In genomic region chr14:35879654-35880249, GRCh38 we compare ENCODE assay signal across 8 cellular contexts. TPM values are rescaled to one million over a fixed set of nuclear protein-coding genes. Genes with fewer than 3 reads are reported as not detected.
A peak's percentile ranks its signal among the peaks of the same experiment; 100 is the strongest.
DNase-seq lines count a peak whose midpoint lies in the region; ATAC-seq and TF ChIP-seq lines count a peak whose summit lies in the region.

No MANE protein-coding gene starts in this region.

- no peaks in the 10 kb centered on the region for H3K4me1 ChIP-seq in CD4-positive, alpha-beta memory T cell (ENCODE audit: insufficient read depth, low read length)
- H3K4me1 ChIP-seq in Panc1 (ENCODE audit: control insufficient read depth, insufficient read depth, low read length): no peaks in the 10 kb centered on the region

- no peak overlapping the region for H3K27ac ChIP-seq in CD4-positive, alpha-beta memory T cell (ENCODE audit: low read depth, low read length)
- no peak overlapping the region for H3K27ac ChIP-seq in Panc1 (ENCODE audit: low read length)
- no peak overlapping the region for H3K27ac ChIP-seq in substantia nigra (ENCODE audit: low read depth, low read length, poor library complexity, severe bottlenecking)

- ATAC-seq in Panc1 (no peak), GM21529 (IDR thresholded peaks at IDR 0.05; ENCODE audit: unreplicated experiment) (no peak)

- intact Hi-C loops in CD4-positive, alpha-beta memory T cell (cut with micrococcal nuclease): loop anchor here (1.0 to 2.0 kb wide), 2 partner anchors 190 to 725 kb away; no protein-coding TSS in a partner anchor
- intact Hi-C loops in Panc1 (cut with micrococcal nuclease; ENCODE audit: unreplicated experiment): loop anchor here (10.0 kb wide), 2 partner anchors 65 to 185 kb away; no protein-coding TSS in a partner anchor

- H3K36me3 Mint-ChIP-seq in CD4-positive, alpha-beta memory T cell: no peaks in the 10 kb centered on the region
- H3K36me3 Mint-ChIP-seq in glutamatergic neuron (ENCODE audit: unreplicated experiment): no peaks in the 10 kb centered on the region

- no peaks in the 10 kb centered on the region for H3K4me1 Mint-ChIP-seq in CD4-positive, alpha-beta memory T cell
- no peaks in the 10 kb centered on the region for H3K4me1 Mint-ChIP-seq in glutamatergic neuron (ENCODE audit: low read depth, unreplicated experiment)

- H3K27me3 ChIP-seq in CD4-positive, alpha-beta memory T cell (ENCODE audit: insufficient read depth, low read length): no peaks in the 10 kb centered on the region
- H3K27me3 ChIP-seq in H7 (ENCODE audit: control insufficient read depth, insufficient read depth, low read length) (no peaks in the 10 kb centered on the region), Panc1 (ENCODE audit: control insufficient read depth, insufficient read depth, low read length) (no peaks in the 10 kb centered on the region)

- H3K4me3 Mint-ChIP-seq in CD4-positive, alpha-beta memory T cell: no peak overlapping the region
- no peak overlapping the region for H3K4me3 Mint-ChIP-seq in glutamatergic neuron (ENCODE audit: unreplicated experiment)

- no peak overlapping the region for H3K27ac Mint-ChIP-seq in CD4-positive, alpha-beta memory T cell
- no peak overlapping the region for H3K27ac Mint-ChIP-seq in glutamatergic neuron (ENCODE audit: unreplicated experiment)

- POLR2A ChIA-PET in CD4-positive, alpha-beta memory T cell (lab: Charles Lee; ENCODE audit: partially characterized antibody): no interaction called here
- POLR2A ChIA-PET in Panc1 (lab: Charles Lee): no interaction called here

- TF ChIP-seq CTCF in Panc1 (IDR thresholded peaks at IDR 0.05) (peak; percentile 52; the same call in 1 of the 2 replicates), glutamatergic neuron (IDR thresholded peaks at IDR 0.05; ENCODE audit: partially characterized antibody, unreplicated experiment) (peak; percentile 39)

- CTCF ChIA-PET in CD4-positive, alpha-beta memory T cell (lab: Charles Lee; ENCODE audit: partially characterized antibody): interaction anchor here (0.7 to 1.6 kb wide), 6 partner anchors 10 to 498 kb away, joined by 3 to 18 read pairs (median 3); no protein-coding TSS in a partner anchor
- CTCF ChIA-PET in Panc1 (lab: Charles Lee): interaction anchor here (0.6 to 1.0 kb wide), 2 partner anchors 190 to 494 kb away, joined by 3 to 8 read pairs; no protein-coding TSS in a partner anchor

- no peaks in the 10 kb centered on the region for H3K27me3 Mint-ChIP-seq in CD4-positive, alpha-beta memory T cell
- H3K27me3 Mint-ChIP-seq in glutamatergic neuron (ENCODE audit: unreplicated experiment): no peaks in the 10 kb centered on the region

- no TSS peak for BruUV-seq in Panc1 (replicated peaks; lab: Mats Ljungman, UMichigan)

- in situ Hi-C loops in Panc1 (cut with HindIII; ENCODE audit: low pct_unique_long_range_greater_than_20kb, low sequenced_read_pairs): no loop called here

- no peaks in the 10 kb centered on the region for H3K9me3 Mint-ChIP-seq in CD4-positive, alpha-beta memory T cell
- H3K9me3 Mint-ChIP-seq in glutamatergic neuron (ENCODE audit: unreplicated experiment): peaks cover 4% of the 10 kb centered on the region

- no peaks in the 10 kb centered on the region for H3K9me3 ChIP-seq in CD4-positive, alpha-beta memory T cell (ENCODE audit: control insufficient read depth in 1 of 2, low read length in 2 of 2)
- H3K9me3 ChIP-seq in Panc1 (ENCODE audit: control insufficient read depth, insufficient read depth, low read depth, low read length): no peaks in the 10 kb centered on the region

- DNase-seq in CD4-positive, alpha-beta memory T cell: peak in 3 of 5 donors; percentile 2 to 16 (median 6)
- DNase-seq in H7: peak; percentile 27
- no peak for DNase-seq in Panc1 (ENCODE audit: low read depth, low spot score)
- DNase-seq in glutamatergic neuron: no peak
- DNase-seq in MV-4-11 (lab: John Stamatoyannopoulos, UW): no peak
- no peak for DNase-seq in C1 segment of cervical spinal cord (lab: John Stamatoyannopoulos, UW)
- DNase-seq in substantia nigra (lab: John Stamatoyannopoulos, UW): no peak

- no peak overlapping the region for H3K4me3 ChIP-seq in CD4-positive, alpha-beta memory T cell (ENCODE audit: low read length in 2 of 2)
- H3K4me3 ChIP-seq in H7 (ENCODE audit: insufficient read depth, low read depth, low read length) (no peak overlapping the region), Panc1 (ENCODE audit: low read depth in 2 of 2, low read length in 2 of 2) (no peak overlapping the region)

- no peaks in the 10 kb centered on the region for H3K36me3 ChIP-seq in CD4-positive, alpha-beta memory T cell (ENCODE audit: insufficient read depth, low read length)
- H3K36me3 ChIP-seq in H7 (replicated peaks; ENCODE audit: control insufficient read depth, insufficient read depth, low read length) (no peaks in the 10 kb centered on the region), Panc1 (ENCODE audit: control insufficient read depth, insufficient read depth, low read length) (no peaks in the 10 kb centered on the region)

RNA-seq across cellular contexts. Expression of gene BRMS1L, which starts 53.6 kb away (rescaled TPM):
- 1 to 10 TPM; 5.3 to 9.7 TPM for total RNA-seq in CD4-positive, alpha-beta memory T cell
- 1 to 10 TPM; 3.1 to 5.9 TPM for polyA plus RNA-seq in CD4-positive, alpha-beta memory T cell
- 1.7 and 4.6 TPM in 2 replicates for total RNA-seq in H7 (2014; rRNA removed; shearing (Covaris generic))
- total RNA-seq in Panc1 (2021; ENCODE audit: unreplicated experiment) (10.5 TPM), glutamatergic neuron (ENCODE audit: unreplicated experiment) (15.9 TPM)
- 8.0 TPM for polyA plus RNA-seq in Panc1 (2012; ENCODE audit: insufficient read length)

Comparison
In these comparisons a context has a peak if more than half of its experiments do, and no peak if none do; other contexts are left out.
1. DNase-seq: peak in CD4-positive, alpha-beta memory T cell (3 of 5) and H7 (single experiment); none in Panc1 (single experiment), glutamatergic neuron (single experiment), MV-4-11 (single experiment), C1 segment of cervical spinal cord (0 of 14) and substantia nigra (0 of 49).